In the genomic region with DNA sequence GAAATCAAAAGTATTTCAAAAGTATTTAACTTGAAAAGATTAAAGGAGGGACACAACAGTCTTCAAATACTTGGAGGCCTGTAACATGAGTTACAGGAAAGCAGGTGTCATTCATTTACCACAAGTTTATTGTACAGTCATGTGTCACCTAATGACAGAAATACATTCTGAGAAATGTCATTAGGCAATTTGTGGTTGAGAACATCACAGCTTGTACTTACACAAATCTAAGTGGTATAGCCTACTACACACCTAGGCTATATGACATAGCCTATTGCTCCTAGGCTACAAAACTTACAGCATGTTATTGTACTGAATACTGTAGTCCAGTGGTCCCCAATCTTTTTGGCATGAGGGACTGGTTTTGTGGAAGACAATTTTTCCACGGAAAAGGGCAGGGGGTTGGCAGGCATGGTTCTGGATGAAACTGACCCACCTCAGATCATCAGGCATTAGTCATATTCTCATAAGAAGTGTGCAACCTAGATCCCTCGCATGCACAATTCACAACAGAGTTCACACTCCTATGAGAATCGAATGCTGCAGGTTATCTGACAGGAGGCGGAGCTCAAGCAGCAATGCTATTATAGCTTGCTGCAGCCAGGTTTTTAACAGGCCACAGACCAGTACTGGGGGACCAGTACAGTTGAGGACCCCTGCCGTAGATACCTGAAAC, we compare ENCODE assay signal across 8 cellular contexts. TPM values are rescaled to one million over a fixed set of nuclear protein-coding genes. Genes with fewer than 3 reads are reported as not detected.
A peak's percentile ranks its signal among the peaks of the same experiment; 100 is the strongest.
DNase-seq lines count a peak whose midpoint lies in the region; ATAC-seq and TF ChIP-seq lines count a peak whose summit lies in the region.

No MANE protein-coding gene starts in this region.

- no peaks in the 10 kb centered on the region for H3K27me3 ChIP-seq in left ventricle myocardium inferior (ENCODE audit: low read depth)
- no peaks in the 10 kb centered on the region for H3K27me3 ChIP-seq in vagina

- H3K4me3 ChIP-seq in NB4 (ENCODE audit: low read depth, low read length): peak overlapping the region; percentile 25
- no peak overlapping the region for H3K4me3 ChIP-seq in left ventricle myocardium inferior
- H3K4me3 ChIP-seq in vagina: no peak overlapping the region

- ATAC-seq in GM18858 (IDR thresholded peaks at IDR 0.05; ENCODE audit: unreplicated experiment): peak; percentile 61
- peak; percentile 43 for ATAC-seq in HG02571 (IDR thresholded peaks at IDR 0.05; ENCODE audit: unreplicated experiment)

- no peak for TF ChIP-seq CTCF in NB4 (IDR thresholded peaks at IDR 0.05; ENCODE audit: low read depth, low read length)
- TF ChIP-seq CTCF in left ventricle myocardium inferior (IDR thresholded peaks at IDR 0.05; ENCODE audit: borderline replicate concordance): no peak
- TF ChIP-seq CTCF in vagina (IDR thresholded peaks at IDR 0.05): no peak

- TF ChIP-seq POLR2A in NB4 (IDR thresholded peaks at IDR 0.05; ENCODE audit: extremely low read depth, insufficient read length) (no peak), vagina (IDR thresholded peaks at IDR 0.05) (no peak)

- H3K36me3 ChIP-seq in left ventricle myocardium inferior (no peaks in the 10 kb centered on the region), vagina (no peaks in the 10 kb centered on the region)

- H3K27ac ChIP-seq in left ventricle myocardium inferior (replicated peaks) (peak overlapping the region; percentile 54), vagina (no peak overlapping the region)

- H3K4me1 ChIP-seq in left ventricle myocardium inferior (peaks cover 74% of the 10 kb centered on the region), vagina (peaks cover 53% of the 10 kb centered on the region)

- DNase-seq in NB4 (ENCODE audit: low read depth): peak; percentile 42
- DNase-seq in left ventricle myocardium inferior: no peak
- DNase-seq in vagina (ENCODE audit: extremely low spot score in 2 of 2): no peak
- no peak for DNase-seq in globus pallidus (ENCODE audit: low spot score)
- DNase-seq in GDM1 (lab: John Stamatoyannopoulos, UW): no peak
- DNase-seq in DMS114 treated with DMSO at 0.1 percent for 48 hours (lab: John Stamatoyannopoulos, UW; ENCODE audit: unreplicated experiment): no peak

- intact Hi-C loops in left ventricle myocardium inferior (cut with micrococcal nuclease): no loop called here
- intact Hi-C loops in vagina (cut with DNase I): no loop called here

- no peaks in the 10 kb centered on the region for H3K9me3 ChIP-seq in left ventricle myocardium inferior (replicated peaks)
- no peaks in the 10 kb centered on the region for H3K9me3 ChIP-seq in vagina

RNA-seq across cellular contexts. Expression of a gene that starts 25.0 kb away (rescaled TPM):
- total RNA-seq in left ventricle myocardium inferior (10.7 TPM), vagina (4.7 TPM)

RNA-seq across cellular contexts. Expression of a gene that starts 28.0 kb away (rescaled TPM):
- total RNA-seq in left ventricle myocardium inferior: 7.6 TPM
- 24.1 TPM for total RNA-seq in vagina
